Comparison of ENCODE assay signal across 13 cellular contexts in genomic region chr2:26704441-26704977, GRCh38. TPM values are rescaled to one million over a fixed set of nuclear protein-coding genes. Genes with fewer than 3 reads are reported as not detected.
DNase-seq lines count a peak whose midpoint lies in the region; ATAC-seq and TF ChIP-seq lines count a peak whose summit lies in the region.
"Had no signal": no experiment of that assay in that cellular context is flagged by ENCODE, and none has a peak within 500 bp of the region (broad histone marks: within the 10 kb centered on the region; RNA-seq: fewer than 3 reads in every experiment).

No MANE protein-coding gene starts in this region.

- H3K27me3 ChIP-seq in BLaER1 treated with 17β-estradiol and CSF1 and Interleukin-3, amounts not matched to agents 10 nM and 100 nM: no peaks in the 10 kb centered on the region
- no peaks in the 10 kb centered on the region for H3K27me3 ChIP-seq in RWPE2 (ENCODE audit: insufficient read depth, poor library complexity, severe bottlenecking)
- H3K27me3 ChIP-seq in prostate gland (replicated peaks; ENCODE audit: insufficient read depth): no peaks in the 10 kb centered on the region

- H3K36me3 ChIP-seq in BLaER1 treated with 17β-estradiol and CSF1 and Interleukin-3, amounts not matched to agents 10 nM and 100 nM: no peaks in the 10 kb centered on the region
- H3K36me3 ChIP-seq in RWPE2 (ENCODE audit: low read depth): no peaks in the 10 kb centered on the region
- H3K36me3 ChIP-seq in prostate gland: no peaks in the 10 kb centered on the region

- peaks cover 8 to 47% (median 29%) of the 10 kb centered on the region in 10 experiments; a peak in 19 of 20 replicates for H3K4me1 ChIP-seq in BLaER1 treated with 17β-estradiol and CSF1 and Interleukin-3, amounts not matched to agents 10 nM and 100 nM
- H3K4me1 ChIP-seq in RWPE2 (ENCODE audit: insufficient read depth, poor library complexity, severe bottlenecking): no peaks in the 10 kb centered on the region
- peaks cover 3% of the 10 kb centered on the region for H3K4me1 ChIP-seq in prostate gland (replicated peaks)

- WGBS in prostate gland: 69% methylated on average over 7 of the region's 7 CpGs

- H3K4me3 ChIP-seq in BLaER1 treated with 17β-estradiol and CSF1 and Interleukin-3, amounts not matched to agents 10 nM and 100 nM: no peak overlapping the region
- no peak overlapping the region for H3K4me3 ChIP-seq in RWPE2 (ENCODE audit: severe bottlenecking)
- H3K4me3 ChIP-seq in fibroblast of pulmonary artery (replicated peaks; ENCODE audit: low read depth, low read length): no peak overlapping the region
- H3K4me3 ChIP-seq in prostate gland: no peak overlapping the region

- ATAC-seq in RWPE2 (ENCODE audit: low read depth) (peak; percentile 74), HG03159 (IDR thresholded peaks at IDR 0.05; ENCODE audit: unreplicated experiment) (no peak), GM21367 (IDR thresholded peaks at IDR 0.05; ENCODE audit: unreplicated experiment) (no peak)
- ATAC-seq: activated naive CD4-positive, alpha-beta T cell treated with anti-CD3 and anti-CD28 coated beads, Interleukin-2, amount 50 U/mL, for 72 hours had no signal

- TF ChIP-seq POLR2A in prostate gland (IDR thresholded peaks at IDR 0.05): no peak

- intact Hi-C loops in prostate gland (cut with DNase I): no loop called here

- H3K9ac ChIP-seq in BLaER1 treated with 17β-estradiol and CSF1 and Interleukin-3, amounts not matched to agents 10 nM and 100 nM: peak overlapping the region in 1 of 11 experiments; percentile 24; a peak in 1 of 22 replicates

- no peak for DNase-seq in RWPE2 (ENCODE audit: low spot score)
- DNase-seq in fibroblast of pulmonary artery (ENCODE audit: low read depth): peak; percentile 33
- DNase-seq in prostate gland (ENCODE audit: low spot score): no peak
- no peak for DNase-seq in stimulated activated naive CD4-positive, alpha-beta T cell (lab: John Stamatoyannopoulos, UW)
- DNase-seq in nucleus accumbens (lab: John Stamatoyannopoulos, UW): no peak
- DNase-seq: CD4-positive, CD25-positive, alpha-beta regulatory T cell; effector CD4-positive, alpha-beta T cell; NCI-H2107 had no signal

- no peak overlapping the region for H3K27ac ChIP-seq in BLaER1 treated with 17β-estradiol and CSF1 and Interleukin-3, amounts not matched to agents 10 nM and 100 nM
- H3K27ac ChIP-seq in RWPE2 (ENCODE audit: poor library complexity, severe bottlenecking): no peak overlapping the region
- peak overlapping the region; percentile 19 to 41 for H3K27ac ChIP-seq in prostate gland

- peaks cover 0 to 9% (median 0%) of the 10 kb centered on the region in 11 experiments; a peak in 4 of 22 replicates for H4K20me1 ChIP-seq in BLaER1 treated with 17β-estradiol and CSF1 and Interleukin-3, amounts not matched to agents 10 nM and 100 nM

- TF ChIP-seq CTCF in RWPE2 (IDR thresholded peaks at IDR 0.05; ENCODE audit: poor library complexity, severe bottlenecking) (no peak), fibroblast of pulmonary artery (IDR thresholded peaks at IDR 0.05; ENCODE audit: low read length, missing control alignments) (no peak), prostate gland (IDR thresholded peaks at IDR 0.05) (no peak)

- H3K4me2 ChIP-seq in BLaER1 treated with 17β-estradiol and CSF1 and Interleukin-3, amounts not matched to agents 10 nM and 100 nM: peak overlapping the region in 8 of 11 experiments; percentile 10 to 58 (median 45); a peak in 13 of 22 replicates

- H3K9me3 ChIP-seq in BLaER1 treated with 17β-estradiol and CSF1 and Interleukin-3, amounts not matched to agents 10 nM and 100 nM (replicated peaks in 1 of 11): no peaks in the 10 kb centered on the region
- H3K9me3 ChIP-seq in RWPE2 (ENCODE audit: severe bottlenecking) (no peaks in the 10 kb centered on the region), prostate gland (no peaks in the 10 kb centered on the region)

RNA-seq across cellular contexts. Expression of gene KCNK3, which starts 12.0 kb away (rescaled TPM):
- 10 to 100 TPM; 11.1 to 14.5 TPM for total RNA-seq in prostate gland
- total RNA-seq: activated naive CD4-positive, alpha-beta T cell treated with anti-CD3 and anti-CD28 coated beads, Interleukin-2, amount 50 U/mL, for 72 hours; CD4-positive, CD25-positive, alpha-beta regulatory T cell; T-helper 2 cell treated with Interferon-gamma antibody and Interleukin-4, amounts not matched to agents 100 ng/mL and 5 ng/mL, for 36 hours had no signal

RNA-seq across cellular contexts. Expression of gene SLC35F6, which starts 59.6 kb away (rescaled TPM):
- total RNA-seq in prostate gland: 10 to 100 TPM; 56.6 to 58.6 TPM

Comparison
In these comparisons a context has a peak if more than half of its experiments do, and no peak if none do; other contexts are left out.
1. H3K27ac ChIP-seq: peak in prostate gland (2 of 2); none in BLaER1 treated with 17β-estradiol and CSF1 and Interleukin-3, amounts not matched to agents 10 nM and 100 nM (0 of 11) and RWPE2 (single experiment).